Comparison of ENCODE assay signal across 8 cellular contexts in the genomic region with DNA sequence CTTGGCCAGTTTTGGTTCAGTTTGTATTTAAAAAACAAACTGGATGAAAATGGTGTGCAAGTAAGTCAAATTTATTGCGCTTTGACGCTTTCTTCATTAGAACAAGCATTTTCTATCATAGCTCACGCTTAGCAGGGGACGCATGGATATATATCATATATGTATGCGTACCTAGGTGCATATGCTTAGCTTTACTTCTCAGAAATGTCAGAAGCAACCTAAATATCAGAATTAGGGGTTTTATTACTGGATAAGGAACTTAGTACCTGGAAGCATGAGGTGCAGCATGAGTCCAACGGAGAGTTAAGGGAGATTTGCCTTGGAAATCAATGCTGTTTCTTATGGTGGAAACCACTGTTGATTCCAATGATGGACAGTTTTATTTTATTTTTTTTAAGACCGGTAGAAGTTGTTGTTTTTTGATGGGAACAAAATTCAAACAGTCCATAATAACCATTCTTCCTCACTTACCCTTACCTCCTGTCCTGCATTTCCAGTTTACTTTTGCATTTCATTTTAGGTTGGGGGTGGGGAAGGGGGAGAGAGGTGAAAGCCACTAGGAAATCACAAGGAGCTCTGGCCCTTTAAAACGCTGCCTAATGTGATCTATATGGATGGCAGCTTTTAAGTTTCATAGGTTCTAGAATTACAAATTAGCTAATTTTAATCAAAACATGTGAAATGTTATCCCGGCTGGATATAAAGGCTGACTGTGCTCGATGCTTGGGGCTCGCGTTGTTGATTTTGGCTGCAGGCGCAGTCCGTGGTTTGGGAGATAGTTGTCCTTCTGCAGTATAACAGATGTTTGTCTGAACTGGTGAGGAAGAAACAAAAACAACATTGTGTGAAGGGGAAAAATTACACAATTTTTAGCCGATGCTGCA. TPM values are rescaled to one million over a fixed set of nuclear protein-coding genes. Genes with fewer than 3 reads are reported as not detected.
A peak's percentile ranks its signal among the peaks of the same experiment; 100 is the strongest.
DNase-seq lines count a peak whose midpoint lies in the region; ATAC-seq and TF ChIP-seq lines count a peak whose summit lies in the region.

No MANE protein-coding gene starts in this region.

- H3K4me3 ChIP-seq in BJ (ENCODE audit: low read depth, low read length), result no peak overlapping the region
- H3K4me3 ChIP-seq in naive thymus-derived CD4-positive, alpha-beta T cell (ENCODE audit: low read length), result no peak overlapping the region

- no peak for ATAC-seq in effector memory CD8-positive, alpha-beta T cell (replicated peaks)
- ATAC-seq in naive thymus-derived CD4-positive, alpha-beta T cell, result no peak
- no peak for ATAC-seq in GM18858 (IDR thresholded peaks at IDR 0.05; ENCODE audit: unreplicated experiment)

- no peaks in the 10 kb centered on the region for H3K9me3 Mint-ChIP-seq in effector memory CD8-positive, alpha-beta T cell
- peaks cover 0 to 2% (median 0%) of the 10 kb centered on the region in 11 donors for H3K9me3 Mint-ChIP-seq in naive thymus-derived CD4-positive, alpha-beta T cell
- H3K9me3 Mint-ChIP-seq in mesothelial cell of epicardium, result no peaks in the 10 kb centered on the region

- no peak for TF ChIP-seq CTCF in BJ (IDR thresholded peaks at IDR 0.05; ENCODE audit: insufficient read depth, low read depth, low read length)
- no peak for TF ChIP-seq CTCF in mesothelial cell of epicardium (IDR thresholded peaks at IDR 0.05; ENCODE audit: unreplicated experiment)

- POLR2A ChIA-PET in BJ (lab: Charles Lee), result no interaction called here
- POLR2A ChIA-PET in naive thymus-derived CD4-positive, alpha-beta T cell (lab: Charles Lee), result no interaction called here

- peaks cover 9 to 15% of the 10 kb centered on the region in 2 donors for H3K4me1 ChIP-seq in naive thymus-derived CD4-positive, alpha-beta T cell (ENCODE audit: control insufficient read depth in 2 of 2, insufficient read depth in 2 of 2, low read length in 2 of 2)

- no peaks in the 10 kb centered on the region for H3K36me3 ChIP-seq in BJ (ENCODE audit: control insufficient read depth, insufficient read depth, low read length)
- no peaks in the 10 kb centered on the region for H3K36me3 ChIP-seq in naive thymus-derived CD4-positive, alpha-beta T cell (ENCODE audit: control insufficient read depth in 2 of 3, insufficient read depth in 3 of 3, low read length in 3 of 3)

- H3K36me3 Mint-ChIP-seq in effector memory CD8-positive, alpha-beta T cell (ENCODE audit: insufficient read depth), result peaks cover 6% of the 10 kb centered on the region
- peaks cover 0 to 5% (median 0%) of the 10 kb centered on the region in 5 donors for H3K36me3 Mint-ChIP-seq in naive thymus-derived CD4-positive, alpha-beta T cell
- no peaks in the 10 kb centered on the region for H3K36me3 Mint-ChIP-seq in mesothelial cell of epicardium

- no peaks in the 10 kb centered on the region for H3K9me3 ChIP-seq in naive thymus-derived CD4-positive, alpha-beta T cell (ENCODE audit: control insufficient read depth in 2 of 3, low read length in 3 of 3)

- peaks cover 13 to 21% of the 10 kb centered on the region in 2 donors for H3K4me1 Mint-ChIP-seq in effector memory CD8-positive, alpha-beta T cell (ENCODE audit: low read depth in 2 of 2)
- peaks cover 11 to 22% (median 20%) of the 10 kb centered on the region in 7 donors for H3K4me1 Mint-ChIP-seq in naive thymus-derived CD4-positive, alpha-beta T cell
- H3K4me1 Mint-ChIP-seq in mesothelial cell of epicardium, result peaks cover 38% of the 10 kb centered on the region

- H3K27me3 Mint-ChIP-seq in effector memory CD8-positive, alpha-beta T cell, result peaks cover 28 to 33% of the 10 kb centered on the region in 2 donors
- H3K27me3 Mint-ChIP-seq in naive thymus-derived CD4-positive, alpha-beta T cell, result peaks cover 24 to 51% (median 46%) of the 10 kb centered on the region in 5 donors
- H3K27me3 Mint-ChIP-seq in mesothelial cell of epicardium (ENCODE audit: low read depth), result peaks cover 46% of the 10 kb centered on the region

- CTCF ChIA-PET in BJ (lab: Yijun Ruan, JAX), result no interaction called here
- CTCF ChIA-PET in naive thymus-derived CD4-positive, alpha-beta T cell (lab: Charles Lee), result no interaction called here

- no peak overlapping the region for H3K27ac ChIP-seq in naive thymus-derived CD4-positive, alpha-beta T cell (ENCODE audit: low read depth, low read length)

- DNase-seq in BJ (ENCODE audit: low read depth) (peak; percentile 13), M059J (ENCODE audit: low read depth) (peak; percentile 24), NK-92 (lab: John Stamatoyannopoulos, UW; ENCODE audit: unreplicated experiment) (no peak), RKO (ENCODE audit: low spot score) (no peak), mesothelial cell of epicardium (ENCODE audit: low spot score in 2 of 2, unreplicated experiment in 2 of 2) (no peak)
- DNase-seq in effector memory CD8-positive, alpha-beta T cell, result no peak
- DNase-seq in naive thymus-derived CD4-positive, alpha-beta T cell, result no peak

- H3K27me3 ChIP-seq in BJ (ENCODE audit: control insufficient read depth, insufficient read depth, low read length), result peaks cover 35% of the 10 kb centered on the region
- peaks cover 18 to 23% of the 10 kb centered on the region in 2 donors for H3K27me3 ChIP-seq in naive thymus-derived CD4-positive, alpha-beta T cell (ENCODE audit: control insufficient read depth in 2 of 2, insufficient read depth in 2 of 2, low read length in 2 of 2)

- H3K4me3 Mint-ChIP-seq in effector memory CD8-positive, alpha-beta T cell, result peak overlapping the region; percentile 84 to 90
- peak overlapping the region; percentile 72 to 95 (median 83) for H3K4me3 Mint-ChIP-seq in naive thymus-derived CD4-positive, alpha-beta T cell
- no peak overlapping the region for H3K4me3 Mint-ChIP-seq in mesothelial cell of epicardium

- intact Hi-C loops in naive thymus-derived CD4-positive, alpha-beta T cell (cut with micrococcal nuclease), result loop anchor here (5.0 to 10.0 kb wide), 2 partner anchors 163 to 165 kb away; no protein-coding TSS in a partner anchor

- no peak overlapping the region for H3K27ac Mint-ChIP-seq in effector memory CD8-positive, alpha-beta T cell
- H3K27ac Mint-ChIP-seq in naive thymus-derived CD4-positive, alpha-beta T cell, result no peak overlapping the region
- no peak overlapping the region for H3K27ac Mint-ChIP-seq in mesothelial cell of epicardium

RNA-seq across cellular contexts. Expression of gene SOBP, which starts 2.1 kb away (rescaled TPM):
- polyA plus RNA-seq in BJ (2011; rRNA removed), result 0.02 TPM in 1 of 2 replicates, not detected in the other
- polyA minus RNA-seq in BJ (2011; rRNA and poly(A)+ RNA removed), result 0.05 and 0.15 TPM in 2 replicates
- total RNA-seq in M059J (2014; rRNA removed; shearing (Covaris generic)), result 1.6 and 2.7 TPM in 2 replicates
- under 1 TPM in 2 of 5 experiments, not detected in 3; 0.08 to 0.15 TPM for total RNA-seq in naive thymus-derived CD4-positive, alpha-beta T cell
- polyA plus RNA-seq in naive thymus-derived CD4-positive, alpha-beta T cell, result not detected
- total RNA-seq in mesothelial cell of epicardium, result 7.6 to 8.8 TPM (median 7.6 TPM) in 3 replicates

RNA-seq across cellular contexts. Expression of gene PDSS2, which starts 32.7 kb away (rescaled TPM):
- polyA plus RNA-seq in BJ (2011; rRNA removed), result 11.6 and 13.9 TPM in 2 replicates
- polyA minus RNA-seq in BJ (2011; rRNA and poly(A)+ RNA removed), result 15.6 and 22.9 TPM in 2 replicates
- total RNA-seq in M059J (2014; rRNA removed; shearing (Covaris generic)), result 17.2 and 18.9 TPM in 2 replicates
- 10 to 100 TPM; 12.0 to 15.3 (median 12.1) TPM for total RNA-seq in naive thymus-derived CD4-positive, alpha-beta T cell
- 10 to 100 TPM; 14.0 to 16.6 TPM for polyA plus RNA-seq in naive thymus-derived CD4-positive, alpha-beta T cell
- 10.7 to 13.2 TPM (median 13.0 TPM) in 3 replicates for total RNA-seq in mesothelial cell of epicardium

Comparison
In these comparisons a context has a peak if more than half of its experiments do, and no peak if none do; other contexts are left out.
1. DNase-seq: peak in BJ (single experiment) and M059J (single experiment); none in effector memory CD8-positive, alpha-beta T cell (0 of 3), naive thymus-derived CD4-positive, alpha-beta T cell (0 of 9), NK-92 (single experiment), RKO (single experiment) and mesothelial cell of epicardium (0 of 2).